ENCODE assay signal across 8 cellular contexts in the genomic region with DNA sequence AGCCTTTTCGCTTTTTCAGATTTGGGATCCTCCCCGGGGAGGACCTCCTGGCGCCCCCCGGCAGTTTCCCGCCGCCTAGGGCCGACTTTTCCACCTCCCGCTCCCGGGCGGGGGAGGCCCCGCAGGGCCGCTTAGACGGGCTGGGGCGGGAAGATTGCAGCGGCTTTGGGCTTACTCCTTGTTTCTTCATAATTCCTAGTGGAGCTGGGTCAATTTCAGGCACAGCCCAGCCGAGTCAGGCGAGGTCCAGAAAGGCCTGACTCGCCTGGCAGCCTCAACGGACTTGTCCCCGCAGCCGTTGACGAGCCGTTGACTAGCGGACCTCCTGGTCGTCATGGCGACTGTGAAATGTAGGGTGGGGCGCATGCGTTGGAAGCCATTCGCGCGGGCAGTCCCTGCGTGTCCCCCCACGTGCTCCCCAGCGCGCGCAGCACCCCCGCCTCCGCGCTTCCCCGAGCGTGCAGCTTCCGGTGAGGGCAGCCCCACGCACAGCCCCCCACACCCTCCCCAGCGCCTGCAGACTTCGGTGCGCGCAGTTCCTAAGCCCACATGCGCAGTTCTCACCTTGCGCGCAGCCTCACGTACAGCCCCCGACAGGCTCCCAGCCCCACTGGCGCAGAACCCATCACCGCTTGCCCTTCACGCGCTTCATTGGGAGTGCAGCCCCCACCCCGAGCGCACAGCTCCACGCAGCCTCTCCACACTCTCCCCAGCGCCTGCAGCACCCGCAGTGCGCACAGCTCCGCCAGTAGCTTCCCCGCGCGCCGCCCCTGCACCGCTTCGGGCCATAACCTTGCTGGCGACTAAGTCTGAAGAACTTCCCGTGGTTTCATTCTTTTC.
DNase-seq lines count a peak whose midpoint lies in the region; ATAC-seq lines count a peak whose summit lies in the region.

No MANE protein-coding gene starts in this region.

- peak; percentile 27 for DNase-seq in AG20443 (ENCODE audit: low spot score)
- DNase-seq in NCI-H345 (lab: John Stamatoyannopoulos, UW): peak; percentile 77
- peak; percentile 89 to 91 for DNase-seq in activated CD4-positive, alpha-beta T cell treated with anti-CD3 and anti-CD28 coated beads for 4 hours
- DNase-seq in cerebellar nuclear complex (lab: John Stamatoyannopoulos, UW): peak; percentile 29 to 68
- DNase-seq in kidney glomerular epithelial cell (lab: John Stamatoyannopoulos, UW): peak; percentile 74
- DNase-seq in stimulated activated CD4-positive, alpha-beta T cell treated with anti-CD3 and anti-CD28 coated beads, Interleukin-15, amount 100 ng/mL, for 1 hour (ENCODE audit: low read depth in 1 of 2, low spot score in 1 of 2): peak; percentile 76 to 79

- ATAC-seq in GM19324 (IDR thresholded peaks at IDR 0.05; ENCODE audit: low FRiP score, unreplicated experiment): peak; percentile 96
- ATAC-seq in HG03354 (IDR thresholded peaks at IDR 0.05; ENCODE audit: poor library complexity, severe bottlenecking, unreplicated experiment): peak; percentile 94

Comparison
In these comparisons a context has a peak if more than half of its experiments do, and no peak if none do; other contexts are left out.
1. Peak in every context shown above with its lines: DNase-seq and ATAC-seq.
2. DNase-seq: peak in every context shown above with its lines; median percentile 90 in activated CD4-positive, alpha-beta T cell treated with anti-CD3 and anti-CD28 coated beads for 4 hours; 78 in stimulated activated CD4-positive, alpha-beta T cell treated with anti-CD3 and anti-CD28 coated beads, Interleukin-15, amount 100 ng/mL, for 1 hour; 77 in NCI-H345; 74 in kidney glomerular epithelial cell; 48 in cerebellar nuclear complex; 27 in AG20443.